Comparison of ENCODE assay signal across 19 cellular contexts in the genomic region with DNA sequence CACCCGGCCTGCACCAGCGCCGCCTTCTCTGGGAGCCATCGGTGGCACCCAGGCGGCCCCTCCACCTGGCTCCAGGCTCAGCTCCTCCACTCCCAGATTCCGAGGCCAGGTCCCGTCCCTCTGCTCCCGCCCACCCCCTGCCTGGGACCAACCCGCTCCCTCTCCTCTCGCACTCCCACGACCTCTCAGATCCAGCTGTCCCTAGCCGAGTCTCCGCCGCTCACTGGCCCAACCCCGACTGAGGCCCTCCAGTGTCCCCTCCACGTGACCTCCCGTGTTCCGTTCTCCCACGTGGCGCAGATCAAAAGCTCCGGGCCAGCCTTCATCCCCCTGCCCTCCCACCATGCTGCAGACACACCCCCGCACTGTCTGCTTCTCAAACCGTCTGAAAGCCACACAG. TPM values are rescaled to one million over a fixed set of nuclear protein-coding genes. Genes with fewer than 3 reads are reported as not detected.
DNase-seq lines count a peak whose midpoint lies in the region; ATAC-seq, FAIRE-seq and TF ChIP-seq lines count a peak whose summit lies in the region.
"Had no signal": no experiment of that assay in that cellular context is flagged by ENCODE, and none has a peak within 500 bp of the region (broad histone marks: within the 10 kb centered on the region; RNA-seq: fewer than 3 reads in every experiment).

No MANE protein-coding gene starts in this region.

- peaks cover 0 to 2% of the 10 kb centered on the region in 2 donors for H3K9me3 ChIP-seq in kidney (ENCODE audit: control insufficient read depth in 1 of 2, low read length in 2 of 2)
- H3K9me3 ChIP-seq: A549, Caco-2 had no signal

- CTCF ChIA-PET in activated CD8-positive, alpha-beta memory T cell treated with anti-CD3 and anti-CD28 coated beads, Interleukin-2, amount 10 ng/mL, durations not matched to agents 7 days and 5 days (lab: Charles Lee) = no interaction called here

- intact Hi-C loops in kidney (cut with DNase I) = no loop called here

- H3K4me3 Mint-ChIP-seq in activated CD8-positive, alpha-beta memory T cell treated with anti-CD3 and anti-CD28 coated beads, Interleukin-2, amount 10 ng/mL, durations not matched to agents 7 days and 5 days = no peak overlapping the region
- no peak overlapping the region for H3K4me3 Mint-ChIP-seq in osteocyte (ENCODE audit: unreplicated experiment)
- H3K4me3 Mint-ChIP-seq: CD4-positive, alpha-beta T cell; GM23338 had no signal

- no peaks in the 10 kb centered on the region for H3K36me3 ChIP-seq in kidney (ENCODE audit: control insufficient read depth in 1 of 2, insufficient read depth in 2 of 2, low read length in 2 of 2)

- ATAC-seq in activated CD8-positive, alpha-beta memory T cell treated with anti-CD3 and anti-CD28 coated beads, Interleukin-2, amount 10 ng/mL, durations not matched to agents 7 days and 5 days = no peak
- no peak for ATAC-seq in HG02763 (IDR thresholded peaks at IDR 0.05; ENCODE audit: unreplicated experiment)
- ATAC-seq: A549, GM23338 had no signal

- no peaks in the 10 kb centered on the region for H3K4me1 ChIP-seq in kidney (ENCODE audit: control insufficient read depth in 1 of 2, insufficient read depth in 1 of 2, low read depth in 1 of 2, low read length in 2 of 2)
- H3K4me1 ChIP-seq: A549, Caco-2 had no signal

- no peak for TF ChIP-seq CTCF in kidney (IDR thresholded peaks at IDR 0.05; ENCODE audit: borderline replicate concordance, extremely low read depth, insufficient read depth)
- TF ChIP-seq CTCF in osteocyte (IDR thresholded peaks at IDR 0.05) = no peak

- peaks cover 3% of the 10 kb centered on the region for H3K36me3 Mint-ChIP-seq in activated CD8-positive, alpha-beta memory T cell treated with anti-CD3 and anti-CD28 coated beads, Interleukin-2, amount 10 ng/mL, durations not matched to agents 7 days and 5 days
- no peaks in the 10 kb centered on the region for H3K36me3 Mint-ChIP-seq in osteocyte (ENCODE audit: unreplicated experiment)

- no peak overlapping the region for H3K27ac Mint-ChIP-seq in activated CD8-positive, alpha-beta memory T cell treated with anti-CD3 and anti-CD28 coated beads, Interleukin-2, amount 10 ng/mL, durations not matched to agents 7 days and 5 days
- no peak overlapping the region for H3K27ac Mint-ChIP-seq in osteocyte (ENCODE audit: unreplicated experiment)
- H3K27ac Mint-ChIP-seq: CD4-positive, alpha-beta T cell; GM23338 had no signal

- DNase-seq in activated CD8-positive, alpha-beta memory T cell treated with anti-CD3 and anti-CD28 coated beads, Interleukin-2, amount 10 ng/mL, durations not matched to agents 7 days and 5 days = peak; percentile 22
- no peak for DNase-seq in activated CD8-positive, alpha-beta memory T cell treated with anti-CD3 and anti-CD28 coated beads, Interleukin-2, amount 50 U/mL, for 4 hours
- DNase-seq in kidney (peak; percentile 66), osteocyte (ENCODE audit: extremely low spot score, unreplicated experiment) (peak; percentile 76), hepatic stellate cell (ENCODE audit: low spot score) (no peak)
- no peak for DNase-seq in activated T-cell treated with anti-CD3 and anti-CD28 coated beads, Interleukin-2, amount 50 U/mL, for 1 hour
- DNase-seq: AML-193; Caco-2; CD4-positive, alpha-beta T cell had no signal

- no peaks in the 10 kb centered on the region for H3K4me1 Mint-ChIP-seq in activated CD8-positive, alpha-beta memory T cell treated with anti-CD3 and anti-CD28 coated beads, Interleukin-2, amount 10 ng/mL, durations not matched to agents 7 days and 5 days
- no peaks in the 10 kb centered on the region for H3K4me1 Mint-ChIP-seq in osteocyte (ENCODE audit: unreplicated experiment)
- H3K4me1 Mint-ChIP-seq: GM23338 had no signal

- H3K9ac ChIP-seq in kidney (ENCODE audit: low read length in 2 of 2) = no peak overlapping the region

- H3K27ac ChIP-seq in kidney (ENCODE audit: low read depth in 2 of 2, low read length in 2 of 2) = no peak overlapping the region
- H3K27ac ChIP-seq: 22Rv1, A549, C4-2B had no signal

- peaks cover 7% of the 10 kb centered on the region for H3K27me3 Mint-ChIP-seq in activated CD8-positive, alpha-beta memory T cell treated with anti-CD3 and anti-CD28 coated beads, Interleukin-2, amount 10 ng/mL, durations not matched to agents 7 days and 5 days
- H3K27me3 Mint-ChIP-seq in osteocyte (ENCODE audit: unreplicated experiment) = peaks cover 3% of the 10 kb centered on the region

- H3K4me3 ChIP-seq in kidney (ENCODE audit: low read length in 2 of 2) = no peak overlapping the region
- H3K4me3 ChIP-seq: A549, GM23338 had no signal

- FAIRE-seq in kidney (lab: Jason Lieb, UNC) = no peak
- FAIRE-seq: A549, D721Med, G401.6, GM18507, H54 had no signal

- H3K9me3 Mint-ChIP-seq in activated CD8-positive, alpha-beta memory T cell treated with anti-CD3 and anti-CD28 coated beads, Interleukin-2, amount 10 ng/mL, durations not matched to agents 7 days and 5 days (ENCODE audit: low read depth) = peaks cover 21% of the 10 kb centered on the region
- peaks cover 22% of the 10 kb centered on the region for H3K9me3 Mint-ChIP-seq in osteocyte (ENCODE audit: unreplicated experiment)

RNA-seq across cellular contexts. Expression of gene SALL3, which starts 14.4 kb away (rescaled TPM):
- not detected for total RNA-seq in activated CD8-positive, alpha-beta memory T cell treated with anti-CD3 and anti-CD28 coated beads, Interleukin-2, amount 10 ng/mL, durations not matched to agents 7 days and 5 days
- total RNA-seq in kidney = 2.0 TPM
- polyA plus RNA-seq in kidney (ENCODE audit: insufficient read depth, low read depth, low replicate concordance) = 5.5 TPM
- not detected in 2 replicates for total RNA-seq in osteocyte
- total RNA-seq: Caco-2 had no signal
- polyA plus RNA-seq: A549, BJ had no signal

Comparison
In these comparisons a context has a peak if more than half of its experiments do, and no peak if none do; other contexts are left out.
1. DNase-seq: peak in activated CD8-positive, alpha-beta memory T cell treated with anti-CD3 and anti-CD28 coated beads, Interleukin-2, amount 10 ng/mL, durations not matched to agents 7 days and 5 days (single experiment), kidney (single experiment) and osteocyte (single experiment); none in activated CD8-positive, alpha-beta memory T cell treated with anti-CD3 and anti-CD28 coated beads, Interleukin-2, amount 50 U/mL, for 4 hours (single experiment), hepatic stellate cell (single experiment) and activated T-cell treated with anti-CD3 and anti-CD28 coated beads, Interleukin-2, amount 50 U/mL, for 1 hour (single experiment).